Comparison of ENCODE assay signal across 8 cellular contexts in genomic region chr2:55133467-55134315, GRCh38.
DNase-seq lines count a peak whose midpoint lies in the region; ATAC-seq and TF ChIP-seq lines count a peak whose summit lies in the region.

No MANE protein-coding gene starts in this region.

- TF ChIP-seq CTCF in foreskin keratinocyte (conservative IDR thresholded peaks at IDR 0.05) (no peak), upper lobe of right lung (IDR thresholded peaks at IDR 0.05) (no peak)

- intact Hi-C loops in upper lobe of right lung (cut with DNase I): no loop called here

- no peaks in the 10 kb centered on the region for H3K4me1 ChIP-seq in foreskin keratinocyte
- peaks cover 37% of the 10 kb centered on the region for H3K4me1 ChIP-seq in upper lobe of right lung

- in situ Hi-C loops in Caki2 (cut with HindIII; ENCODE audit: low pct_unique_long_range_greater_than_20kb, low sequenced_read_pairs): no loop called here

- H3K4me3 ChIP-seq in upper lobe of right lung: peak overlapping the region; percentile 45

- H3K9me3 ChIP-seq in KOPT-K1 (ENCODE audit: insufficient read depth, low read length, poor library complexity, severe bottlenecking) (no peaks in the 10 kb centered on the region), upper lobe of right lung (no peaks in the 10 kb centered on the region)

- DNase-seq in Caki2 (ENCODE audit: low read depth): peak; percentile 36
- peak; percentile 10 for DNase-seq in activated T-helper 1 cell treated with Interleukin-2 at 50 U/mL for 16 hours (ENCODE audit: low read depth)
- DNase-seq in foreskin keratinocyte: peak; percentile 76 to 77
- DNase-seq in nucleus accumbens (lab: John Stamatoyannopoulos, UW): peak in 44 of 56 donors; percentile 27 to 88 (median 68)
- DNase-seq in upper lobe of right lung: no peak
- no peak for DNase-seq in NK-92 treated with Interleukin-12 subunit alpha and Interleukin-12 subunit beta, amount 100 ng/mL, for 24 hours (lab: John Stamatoyannopoulos, UW)

- ATAC-seq in GM21526 (IDR thresholded peaks at IDR 0.05; ENCODE audit: low FRiP score, unreplicated experiment): peak; percentile 73
- ATAC-seq in foreskin keratinocyte: peak; percentile 91
- ATAC-seq in upper lobe of right lung: peak; percentile 76

- no peaks in the 10 kb centered on the region for H3K36me3 ChIP-seq in KOPT-K1 (ENCODE audit: insufficient read depth, low read length)
- H3K36me3 ChIP-seq in upper lobe of right lung: no peaks in the 10 kb centered on the region

- H3K27me3 ChIP-seq in foreskin keratinocyte: no peaks in the 10 kb centered on the region
- H3K27me3 ChIP-seq in upper lobe of right lung: no peaks in the 10 kb centered on the region

- peak overlapping the region; percentile 19 for H3K27ac ChIP-seq in KOPT-K1 (ENCODE audit: low read depth, low read length, poor library complexity, severe bottlenecking)
- H3K27ac ChIP-seq in foreskin keratinocyte: peak overlapping the region; percentile 45
- peak overlapping the region; percentile 85 for H3K27ac ChIP-seq in upper lobe of right lung

Comparison
In these comparisons a context has a peak if more than half of its experiments do, and no peak if none do; other contexts are left out.
1. DNase-seq: peak in Caki2 (single experiment), activated T-helper 1 cell treated with Interleukin-2 at 50 U/mL for 16 hours (single experiment), foreskin keratinocyte (2 of 2) and nucleus accumbens (44 of 56); none in upper lobe of right lung (single experiment) and NK-92 treated with Interleukin-12 subunit alpha and Interleukin-12 subunit beta, amount 100 ng/mL, for 24 hours (single experiment).
2. H3K27ac ChIP-seq: peak in every context shown above with its lines; median percentile 85 in upper lobe of right lung; 45 in foreskin keratinocyte; 19 in KOPT-K1.
3. Peak in every context shown above with its lines, with median percentiles within 50 percentile points of each other: ATAC-seq.